8 cellular contexts compared by ENCODE assay signal in genomic region chr20:38446441-38447209, GRCh38. TPM values are rescaled to one million over a fixed set of nuclear protein-coding genes. Genes with fewer than 3 reads are reported as not detected.
A peak's percentile ranks its signal among the peaks of the same experiment; 100 is the strongest.
DNase-seq lines count a peak whose midpoint lies in the region; ATAC-seq and TF ChIP-seq lines count a peak whose summit lies in the region.

No MANE protein-coding gene starts in this region.

- peaks cover 10% of the 10 kb centered on the region for H3K79me2 ChIP-seq in hepatocyte

- DNase-seq in NCI-H2029 (lab: John Stamatoyannopoulos, UW) (peak; percentile 86), T-helper 22 cell (ENCODE audit: low read depth) (peak; percentile 85), astrocyte of the cerebellum (ENCODE audit: low read depth) (peak; percentile 87), hepatocyte (ENCODE audit: low spot score) (peak; percentile 96), aorta (peak; percentile 95 to 98)

- H3K4me2 ChIP-seq in hepatocyte = peak overlapping the region; percentile 98

- H3K4me1 ChIP-seq in hepatocyte (ENCODE audit: insufficient read depth) (peaks cover 14% of the 10 kb centered on the region), rectal smooth muscle tissue (ENCODE audit: control insufficient read depth, insufficient read depth, low read length) (peaks cover 3% of the 10 kb centered on the region), aorta (ENCODE audit: control insufficient read depth in 1 of 2, insufficient read depth in 2 of 2, low read length in 2 of 2) (no peaks in the 10 kb centered on the region)

- H3K27me3 ChIP-seq in hepatocyte (no peaks in the 10 kb centered on the region), rectal smooth muscle tissue (ENCODE audit: control insufficient read depth, insufficient read depth, low read length) (no peaks in the 10 kb centered on the region), aorta (ENCODE audit: control insufficient read depth in 1 of 2, insufficient read depth in 2 of 2, low read length in 1 of 2) (no peaks in the 10 kb centered on the region)

- peak; percentile 93 for TF ChIP-seq CTCF in astrocyte of the cerebellum (IDR thresholded peaks at IDR 0.05; ENCODE audit: low read depth, low read length, missing control alignments)
- TF ChIP-seq CTCF in hepatocyte (IDR thresholded peaks at IDR 0.05; ENCODE audit: poor library complexity) = peak; percentile 96

- H3K36me3 ChIP-seq in hepatocyte (replicated peaks; ENCODE audit: insufficient read depth, low read depth) (no peaks in the 10 kb centered on the region), rectal smooth muscle tissue (ENCODE audit: control insufficient read depth, insufficient read depth, low read length) (peaks cover 14% of the 10 kb centered on the region), aorta (ENCODE audit: control insufficient read depth in 1 of 2, insufficient read depth in 2 of 2, low read length in 1 of 2) (no peaks in the 10 kb centered on the region)

- no peaks in the 10 kb centered on the region for H4K20me1 ChIP-seq in hepatocyte (ENCODE audit: insufficient read depth, poor library complexity, severe bottlenecking)

- H3K9me2 ChIP-seq in hepatocyte (replicated peaks; ENCODE audit: insufficient read depth) = no peaks in the 10 kb centered on the region

- H3K4me3 ChIP-seq in astrocyte of the cerebellum (ENCODE audit: low read depth, low read length) = peak overlapping the region; percentile 93
- peak overlapping the region; percentile 99 for H3K4me3 ChIP-seq in hepatocyte
- H3K4me3 ChIP-seq in rectal smooth muscle tissue (ENCODE audit: low read length) = peak overlapping the region; percentile 76
- H3K4me3 ChIP-seq in aorta (ENCODE audit: low read length in 2 of 2) = peak overlapping the region; percentile 46 to 68

- H2AFZ ChIP-seq in hepatocyte = peak overlapping the region; percentile 100

- in situ Hi-C loops in astrocyte of the cerebellum (cut with HindIII; ENCODE audit: low sequenced_read_pairs) = no loop called here

- H3K27ac ChIP-seq in hepatocyte = peak overlapping the region; percentile 93
- peak overlapping the region; percentile 61 for H3K27ac ChIP-seq in rectal smooth muscle tissue (ENCODE audit: low read depth, low read length)
- peak overlapping the region in 1 of 2 donors; percentile 74 for H3K27ac ChIP-seq in aorta (ENCODE audit: low read depth in 1 of 2, low read length in 2 of 2)

- peak overlapping the region; percentile 78 for H3K9ac ChIP-seq in rectal smooth muscle tissue (ENCODE audit: low read length)

- intact Hi-C loops in aorta (cut with DNase I) = loop anchor here in 1 of 2 donors (1.0 kb wide), 1 partner anchor 11 kb away; the partner anchor contains the start of gene SNHG17

- H3K9me3 ChIP-seq in hepatocyte (ENCODE audit: low read depth) (no peaks in the 10 kb centered on the region), aorta (ENCODE audit: control insufficient read depth, low read length) (no peaks in the 10 kb centered on the region)

- 4% methylated on average over 55 of the region's 56 CpGs for WGBS in hepatocyte (ENCODE audit: low lambda C conversion rate, missing lambda C conversion rate)
- 0 to 1% methylated on average over 54 to 56 of the region's 56 CpGs for WGBS in aorta, 2 donors

- ATAC-seq in GM18502 (IDR thresholded peaks at IDR 0.05; ENCODE audit: poor library complexity, unreplicated experiment) (peak; percentile 82), HG02973 (IDR thresholded peaks at IDR 0.05; ENCODE audit: unreplicated experiment) (peak; percentile 68), aorta (ENCODE audit: low FRiP score) (peak; percentile 94)

RNA-seq across cellular contexts. Expression of gene SNHG17, which starts 11.5 kb away (rescaled TPM):
- total RNA-seq in hepatocyte = 7.5 and 8.5 TPM in 2 replicates
- 20.1 and 24.3 TPM in 2 replicates for polyA plus RNA-seq in hepatocyte
- total RNA-seq in aorta = 10 to 100 TPM; 30.4 to 46.2 TPM
- 10 to 100 TPM; 17.7 to 32.0 TPM for polyA plus RNA-seq in aorta

RNA-seq across cellular contexts. Expression of gene RALGAPB, which starts 26.0 kb away (rescaled TPM):
- 25.2 and 31.8 TPM in 2 replicates for total RNA-seq in hepatocyte
- 7.5 and 7.7 TPM in 2 replicates for polyA plus RNA-seq in hepatocyte
- total RNA-seq in aorta = 10 to 100 TPM; 35.5 to 41.3 TPM
- 10 to 100 TPM in 1 of 2 donors, 1 to 10 TPM in 1; 5.9 to 12.8 TPM for polyA plus RNA-seq in aorta
